ENCODE assay signal across 17 cellular contexts in the genomic region with DNA sequence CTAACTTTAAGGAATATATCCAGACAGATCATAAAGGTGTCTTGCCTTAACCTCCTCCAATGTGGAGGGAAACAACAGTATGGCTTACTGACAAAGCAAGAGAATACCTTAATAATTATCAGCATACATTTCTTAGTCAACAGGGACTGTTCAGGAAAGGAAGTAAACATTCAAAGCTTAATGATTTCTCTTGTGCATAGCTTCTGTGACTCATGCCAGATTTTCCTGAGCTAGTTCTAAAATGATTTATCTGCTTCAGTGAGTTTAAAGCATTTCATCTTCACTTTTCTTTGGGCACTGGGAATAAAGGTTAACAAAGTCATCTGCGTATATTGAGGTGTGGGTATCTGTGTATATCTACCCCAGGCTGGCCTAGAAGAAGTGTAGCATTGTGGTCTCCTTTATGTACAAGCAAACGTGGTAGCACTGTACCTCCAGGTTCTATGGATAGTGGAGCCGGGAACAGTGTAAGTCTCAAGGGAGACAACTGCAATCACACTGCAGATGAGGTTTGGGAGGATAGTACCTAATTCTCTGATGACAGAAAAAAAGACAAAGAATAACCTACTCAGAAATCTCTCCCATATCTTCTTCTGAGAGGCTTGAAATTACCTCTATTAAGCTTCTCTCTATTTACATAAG.
DNase-seq lines count a peak whose midpoint lies in the region; ATAC-seq and TF ChIP-seq lines count a peak whose summit lies in the region.
"Had no signal": no experiment of that assay in that cellular context is flagged by ENCODE, and none has a peak within 500 bp of the region (broad histone marks: within the 10 kb centered on the region; RNA-seq: fewer than 3 reads in every experiment).

No MANE protein-coding gene starts in this region.

- no peak overlapping the region for H2AFZ ChIP-seq in fibroblast of lung (ENCODE audit: low read length)

- H3K27me3 ChIP-seq in RWPE2 (ENCODE audit: insufficient read depth, poor library complexity, severe bottlenecking) (no peaks in the 10 kb centered on the region), fibroblast of lung (ENCODE audit: control insufficient read depth, insufficient read depth, low read length) (no peaks in the 10 kb centered on the region), SJCRH30 (no peaks in the 10 kb centered on the region)
- H3K27me3 ChIP-seq: BLaER1 had no signal

- no peaks in the 10 kb centered on the region for H3K36me3 ChIP-seq in RWPE2 (ENCODE audit: low read depth)
- H3K36me3 ChIP-seq in fibroblast of lung (ENCODE audit: control insufficient read depth, insufficient read depth, low read length), result no peaks in the 10 kb centered on the region
- H3K36me3 ChIP-seq in SJCRH30, result no peaks in the 10 kb centered on the region
- H3K36me3 ChIP-seq: BLaER1 had no signal

- DNase-seq in HK-2 (ENCODE audit: unreplicated experiment) (peak; percentile 6), RWPE2 (ENCODE audit: low spot score) (no peak), fibroblast of lung (ENCODE audit: low read depth in 2 of 2) (peak; percentile 11 to 33), renal cortical epithelial cell (ENCODE audit: low read depth) (peak; percentile 91), GM10266 (ENCODE audit: extremely low spot score) (no peak), SJCRH30 (no peak)
- DNase-seq: activated CD4-positive, alpha-beta memory T cell treated with anti-CD3 and anti-CD28 coated beads, Interleukin-2, amount 10 ng/mL, durations not matched to agents 7 days and 5 days; activated naive CD8-positive, alpha-beta T cell treated with anti-CD3 and anti-CD28 coated beads, Interleukin-2, amount 10 ng/mL, durations not matched to agents 7 days and 5 days; activated T-cell treated with anti-CD3 and anti-CD28 coated beads, Interleukin-2, amount 50 U/mL, for 48 hours; H9; islet precursor cell; NCI-H526 treated with DMSO at 0.1 percent for 48 hours; occipital lobe had no signal

- H4K20me1 ChIP-seq in fibroblast of lung (ENCODE audit: control insufficient read depth, extremely low read depth, insufficient read depth, low read length), result no peaks in the 10 kb centered on the region
- H4K20me1 ChIP-seq: BLaER1 had no signal

- H3K9me3 ChIP-seq in RWPE2 (ENCODE audit: severe bottlenecking) (no peaks in the 10 kb centered on the region), fibroblast of lung (ENCODE audit: control insufficient read depth, insufficient read depth, low read depth, low read length) (no peaks in the 10 kb centered on the region), SJCRH30 (replicated peaks) (no peaks in the 10 kb centered on the region)
- H3K9me3 ChIP-seq: BLaER1 had no signal

- H3K79me2 ChIP-seq in fibroblast of lung (ENCODE audit: control insufficient read depth, insufficient read depth, low read length), result no peaks in the 10 kb centered on the region

- H3K4me3 ChIP-seq in RWPE2 (ENCODE audit: severe bottlenecking) (no peak overlapping the region), fibroblast of lung (replicated peaks in 1 of 4; ENCODE audit: control extremely low read depth in 1 of 4, insufficient read depth in 1 of 4, low read depth in 3 of 4, low read length in 4 of 4) (no peak overlapping the region), SJCRH30 (no peak overlapping the region)
- H3K4me3 ChIP-seq: BLaER1 had no signal

- no peak overlapping the region for H3K4me2 ChIP-seq in fibroblast of lung (ENCODE audit: extremely low read depth, insufficient read depth, low read length)
- H3K4me2 ChIP-seq: BLaER1 had no signal

- peak; percentile 78 for ATAC-seq in RWPE2 (ENCODE audit: low read depth)
- no peak for ATAC-seq in GM21381 (IDR thresholded peaks at IDR 0.05; ENCODE audit: unreplicated experiment)
- ATAC-seq: Panc1 had no signal

- H3K27ac ChIP-seq in RWPE2 (ENCODE audit: poor library complexity, severe bottlenecking) (no peak overlapping the region), fibroblast of lung (ENCODE audit: insufficient read depth, low read length) (no peak overlapping the region), SJCRH30 (no peak overlapping the region)
- H3K27ac ChIP-seq: BLaER1, VCaP had no signal

- TF ChIP-seq CTCF in RWPE2 (IDR thresholded peaks at IDR 0.05; ENCODE audit: poor library complexity, severe bottlenecking) (no peak), fibroblast of lung (conservative IDR thresholded peaks at IDR 0.05 in 1 of 2, IDR thresholded peaks at IDR 0.05 in 1 of 2; ENCODE audit: low read depth in 1 of 2, low read length in 2 of 2) (no peak), GM10266 (IDR thresholded peaks at IDR 0.05; ENCODE audit: control insufficient read depth, insufficient read depth, low read depth, missing control alignments) (no peak)

- H3K4me1 ChIP-seq in RWPE2 (ENCODE audit: insufficient read depth, poor library complexity, severe bottlenecking) (peaks cover 6% of the 10 kb centered on the region), fibroblast of lung (ENCODE audit: control insufficient read depth, extremely low read depth, insufficient read depth, low read length) (no peaks in the 10 kb centered on the region), SJCRH30 (peaks cover 5% of the 10 kb centered on the region; the same call in 1 of the 2 replicates)
- H3K4me1 ChIP-seq: BLaER1 had no signal

- H3K9ac ChIP-seq in fibroblast of lung (ENCODE audit: insufficient read depth, low read length), result no peak overlapping the region
- H3K9ac ChIP-seq: BLaER1 had no signal

Comparison
In these comparisons a context has a peak if more than half of its experiments do, and no peak if none do; other contexts are left out.
1. DNase-seq: peak in HK-2 (single experiment), fibroblast of lung (2 of 2) and renal cortical epithelial cell (single experiment); none in RWPE2 (single experiment), GM10266 (single experiment) and SJCRH30 (0 of 2).